24 cellular contexts compared by ENCODE assay signal in the genomic region with DNA sequence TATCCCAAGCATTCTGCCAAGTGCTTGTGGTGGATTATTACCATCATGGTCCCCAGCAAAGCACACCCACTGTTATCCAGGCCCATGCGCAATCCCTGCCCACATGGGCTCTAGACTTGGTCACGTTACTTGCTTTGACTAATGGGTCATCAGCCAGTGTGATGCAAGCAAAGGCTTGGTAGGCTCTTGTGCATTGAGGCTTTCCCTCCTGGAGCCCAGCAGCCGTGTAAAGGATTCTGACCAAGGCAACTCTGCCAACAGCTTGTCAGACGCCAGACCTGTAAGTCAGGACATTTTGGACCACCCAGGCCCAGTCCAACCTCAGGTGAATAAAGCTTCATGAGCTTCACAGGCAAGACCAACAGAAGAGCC.
DNase-seq lines count a peak whose midpoint lies in the region; ATAC-seq, FAIRE-seq and TF ChIP-seq lines count a peak whose summit lies in the region.
"Had no signal": no experiment of that assay in that cellular context is flagged by ENCODE, and none has a peak within 500 bp of the region (broad histone marks: within the 10 kb centered on the region; RNA-seq: fewer than 3 reads in every experiment).

No MANE protein-coding gene starts in this region.

- H3K36me3 ChIP-seq in right atrium auricular region (no peaks in the 10 kb centered on the region), K562 (ENCODE audit: control insufficient read depth, insufficient read depth, low read length) (no peaks in the 10 kb centered on the region), lower lobe of right lung (no peaks in the 10 kb centered on the region)
- no peaks in the 10 kb centered on the region for H3K36me3 ChIP-seq in CD8-positive, alpha-beta memory T cell (ENCODE audit: insufficient read depth, low read length)
- H3K36me3 ChIP-seq: BE2C; BLaER1 treated with 17β-estradiol and CSF1 and Interleukin-3, amounts not matched to agents 10 nM and 100 nM had no signal

- H3K27me3 ChIP-seq in right atrium auricular region = no peaks in the 10 kb centered on the region
- peaks cover 26 to 59% of the 10 kb centered on the region in 2 experiments for H3K27me3 ChIP-seq in K562 (ENCODE audit: control insufficient read depth in 2 of 2, insufficient read depth in 2 of 2, low read length in 2 of 2)
- no peaks in the 10 kb centered on the region for H3K27me3 ChIP-seq in lower lobe of right lung (ENCODE audit: low read depth)
- H3K27me3 ChIP-seq in CD8-positive, alpha-beta memory T cell (ENCODE audit: insufficient read depth, low read length, poor library complexity, severe bottlenecking) = no peaks in the 10 kb centered on the region
- H3K27me3 ChIP-seq: BE2C; BLaER1 treated with 17β-estradiol and CSF1 and Interleukin-3, amounts not matched to agents 10 nM and 100 nM had no signal

- H4K20me1 ChIP-seq in K562 (replicated peaks; ENCODE audit: control insufficient read depth, insufficient read depth, low read length) = 0 out of 2 replicates have a peak, but pooled peaks cover 4% of the 10 kb centered on the region
- H4K20me1 ChIP-seq: BLaER1 treated with 17β-estradiol and CSF1 and Interleukin-3, amounts not matched to agents 10 nM and 100 nM had no signal

- H3K4me3 Mint-ChIP-seq in CD8-positive, alpha-beta memory T cell = no peak overlapping the region
- H3K4me3 Mint-ChIP-seq: CD14-positive monocyte; CD4-positive, alpha-beta T cell; H9 had no signal

- H3K4me2 ChIP-seq in K562 (ENCODE audit: insufficient read depth, low read length) = no peak overlapping the region
- H3K4me2 ChIP-seq: A549 had no signal

- no peak overlapping the region for H3K27ac ChIP-seq in right atrium auricular region
- H3K27ac ChIP-seq in K562 (ENCODE audit: extremely low read depth, low read depth, low read length) = no peak overlapping the region
- H3K27ac ChIP-seq in lower lobe of right lung = no peak overlapping the region
- no peak overlapping the region for H3K27ac ChIP-seq in CD8-positive, alpha-beta memory T cell (ENCODE audit: low read depth, low read length)
- H3K27ac ChIP-seq: A549; BLaER1 treated with 17β-estradiol and CSF1 and Interleukin-3, amounts not matched to agents 10 nM and 100 nM; GM23248 had no signal

- no peak overlapping the region for H2AFZ ChIP-seq in K562 (ENCODE audit: low read depth, low read length)
- H2AFZ ChIP-seq: GM23248 had no signal

- FAIRE-seq in K562 (lab: Jason Lieb, UNC) = no peak
- FAIRE-seq: A549, GM12878, GM19239 had no signal

- no peak for TF ChIP-seq CTCF in right atrium auricular region (IDR thresholded peaks at IDR 0.05)
- no peak for TF ChIP-seq CTCF in K562 (IDR thresholded peaks at IDR 0.05 in 2 of 3, conservative IDR thresholded peaks at IDR 0.05 in 1 of 3; ENCODE audit: insufficient read depth in 2 of 3, low read depth in 1 of 3, low read length in 3 of 3)
- TF ChIP-seq CTCF in lower lobe of right lung (IDR thresholded peaks at IDR 0.05) = no peak

- H3K79me2 ChIP-seq in K562 (ENCODE audit: control insufficient read depth, insufficient read depth, low read length) = no peaks in the 10 kb centered on the region

- BruUV-seq in K562 (replicated peaks; lab: Mats Ljungman, UMichigan) = no TSS peak

- CTCF ChIA-PET in K562 (lab: Yijun Ruan, JAX; ENCODE audit: low intra/inter-chr PET ratio) = no interaction called here
- CTCF ChIA-PET in CD8-positive, alpha-beta memory T cell (lab: Charles Lee) = no interaction called here

- TF ChIP-seq RAD21 in K562 (CRISPR knock-in tag; conservative IDR thresholded peaks at IDR 0.05 in 1 of 2, IDR thresholded peaks at IDR 0.05 in 1 of 2) = no peak

- in situ Hi-C loops in K562 (cut with MboI) = no loop called here

- intact Hi-C loops in left ventricle myocardium superior (cut with micrococcal nuclease) (no loop called here), K562 (cut with micrococcal nuclease) (no loop called here), lower lobe of right lung (cut with DNase I) (no loop called here)

- TF ChIP-seq EP300 in K562 (IDR thresholded peaks at IDR 0.05; ENCODE audit: low read length) = no peak

- H3K9me3 ChIP-seq in right atrium auricular region = no peaks in the 10 kb centered on the region
- H3K9me3 ChIP-seq in K562 (replicated peaks; ENCODE audit: control insufficient read depth, insufficient read depth, low read depth, low read length) = no peaks in the 10 kb centered on the region
- no peaks in the 10 kb centered on the region for H3K9me3 ChIP-seq in lower lobe of right lung
- H3K9me3 ChIP-seq in CD8-positive, alpha-beta memory T cell (ENCODE audit: low read length) = no peaks in the 10 kb centered on the region
- H3K9me3 ChIP-seq: A549, BE2C, Caco-2 had no signal

- H3K9me1 ChIP-seq in K562 (ENCODE audit: control insufficient read depth, insufficient read depth, low read length) = no peaks in the 10 kb centered on the region

- WGBS in K562 (ENCODE audit: insufficient coverage, low coverage, missing lambda C conversion rate) = 9% methylated on average over 4 of the region's 4 CpGs

- no peaks in the 10 kb centered on the region for H3K4me1 ChIP-seq in right atrium auricular region
- H3K4me1 ChIP-seq in K562 (replicated peaks in 1 of 2; ENCODE audit: control insufficient read depth in 2 of 2, insufficient read depth in 2 of 2, low read length in 2 of 2) = no peaks in the 10 kb centered on the region
- no peaks in the 10 kb centered on the region for H3K4me1 ChIP-seq in lower lobe of right lung
- H3K4me1 ChIP-seq in CD8-positive, alpha-beta memory T cell (ENCODE audit: insufficient read depth, low read length) = no peaks in the 10 kb centered on the region
- H3K4me1 ChIP-seq: A549, Caco-2 had no signal

- no peak overlapping the region for H3K9ac ChIP-seq in K562 (ENCODE audit: insufficient read depth in 1 of 2, low read depth in 2 of 2, low read length in 2 of 2)
- H3K9ac ChIP-seq: BLaER1 treated with 17β-estradiol and CSF1 and Interleukin-3, amounts not matched to agents 10 nM and 100 nM; GM23248 had no signal

- H3K36me3 Mint-ChIP-seq in CD8-positive, alpha-beta memory T cell = no peaks in the 10 kb centered on the region
- H3K36me3 Mint-ChIP-seq: CD14-positive monocyte had no signal

- DNase-seq in right atrium auricular region (ENCODE audit: low spot score) = peak; percentile 48
- DNase-seq in left ventricle myocardium superior = no peak
- no peak for DNase-seq in K562 (ENCODE audit: extremely low read depth in 1 of 4, low spot score in 3 of 4)
- peak; percentile 17 for DNase-seq in islet precursor cell
- DNase-seq in lower lobe of right lung = no peak
- no peak for DNase-seq in NCI-H2107 (lab: John Stamatoyannopoulos, UW)
- no peak for DNase-seq in CD8-positive, alpha-beta memory T cell
- DNase-seq: 8988T; ACHN; AML-193; BE2C; Caco-2; CD4-positive, alpha-beta T cell; DMS79; EL; GDM1; GM23248; H9 had no signal

- no peak overlapping the region for H3K4me3 ChIP-seq in right atrium auricular region
- no peak overlapping the region for H3K4me3 ChIP-seq in K562
- H3K4me3 ChIP-seq in lower lobe of right lung = no peak overlapping the region
- H3K4me3 ChIP-seq in CD8-positive, alpha-beta memory T cell (ENCODE audit: low read length) = no peak overlapping the region
- H3K4me3 ChIP-seq: A549; BLaER1 treated with 17β-estradiol and CSF1 and Interleukin-3, amounts not matched to agents 10 nM and 100 nM; GM12878; GM23248 had no signal

- no peaks in the 10 kb centered on the region for H3K9me3 Mint-ChIP-seq in CD8-positive, alpha-beta memory T cell
- H3K9me3 Mint-ChIP-seq: CD4-positive, alpha-beta T cell; H9 had no signal

- peaks cover 6% of the 10 kb centered on the region in 2 donors for H3K27me3 Mint-ChIP-seq in CD8-positive, alpha-beta memory T cell

- H3K4me1 Mint-ChIP-seq in CD8-positive, alpha-beta memory T cell = no peaks in the 10 kb centered on the region
- H3K4me1 Mint-ChIP-seq: CD14-positive monocyte, H9 had no signal

- no peak overlapping the region for H3K27ac Mint-ChIP-seq in CD8-positive, alpha-beta memory T cell
- H3K27ac Mint-ChIP-seq: CD14-positive monocyte; CD4-positive, alpha-beta T cell had no signal

- no peak for TF ChIP-seq POLR2A in K562 (conservative IDR thresholded peaks at IDR 0.05)

- ATAC-seq in left ventricle myocardium superior = no peak
- peak; percentile 20; the same call in 1 of the 3 replicates for ATAC-seq in K562
- no peak for ATAC-seq in lower lobe of right lung
- ATAC-seq: A549, GM12878, HCT116 had no signal

- POLR2A ChIA-PET in K562 (lab: Yijun Ruan, JAX) = interaction anchor here (0.6 to 2.2 kb wide), 3 partner anchors 9 to 747 kb away, joined by 3 to 6 read pairs (median 5); no protein-coding TSS in a partner anchor
- POLR2A ChIA-PET in CD8-positive, alpha-beta memory T cell (lab: Charles Lee) = no interaction called here

TF ChIP-seq in K562, 482 proteins besides CTCF, POLR2A, EP300 and RAD21:
- no peak for TF ChIP-seq SAFB (IDR thresholded peaks at IDR 0.05; ENCODE audit: borderline replicate concordance, low read depth, low read length)
- TF ChIP-seq NRF1 (conservative IDR thresholded peaks at IDR 0.05 in 1 of 2, IDR thresholded peaks at IDR 0.05 in 1 of 2) = peak; percentile 15 to 36; a peak in 1 of 4 replicates
- TF ChIP-seq ESRRB (CRISPR knock-in tag; IDR thresholded peaks at IDR 0.05; ENCODE audit: borderline replicate concordance) = no peak
- TF ChIP-seq, protein P1, sequence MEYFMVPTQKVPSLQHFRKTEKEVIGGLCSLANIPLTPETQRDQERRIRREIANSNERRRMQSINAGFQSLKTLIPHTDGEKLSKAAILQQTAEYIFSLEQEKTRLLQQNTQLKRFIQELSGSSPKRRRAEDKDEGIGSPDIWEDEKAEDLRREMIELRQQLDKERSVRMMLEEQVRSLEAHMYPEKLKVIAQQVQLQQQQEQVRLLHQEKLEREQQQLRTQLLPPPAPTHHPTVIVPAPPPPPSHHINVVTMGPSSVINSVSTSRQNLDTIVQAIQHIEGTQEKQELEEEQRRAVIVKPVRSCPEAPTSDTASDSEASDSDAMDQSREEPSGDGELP (CRISPR knock-in tag; IDR thresholded peaks at IDR 0.05; ENCODE audit: borderline replicate concordance) = no peak
- TF ChIP-seq, protein P2, sequence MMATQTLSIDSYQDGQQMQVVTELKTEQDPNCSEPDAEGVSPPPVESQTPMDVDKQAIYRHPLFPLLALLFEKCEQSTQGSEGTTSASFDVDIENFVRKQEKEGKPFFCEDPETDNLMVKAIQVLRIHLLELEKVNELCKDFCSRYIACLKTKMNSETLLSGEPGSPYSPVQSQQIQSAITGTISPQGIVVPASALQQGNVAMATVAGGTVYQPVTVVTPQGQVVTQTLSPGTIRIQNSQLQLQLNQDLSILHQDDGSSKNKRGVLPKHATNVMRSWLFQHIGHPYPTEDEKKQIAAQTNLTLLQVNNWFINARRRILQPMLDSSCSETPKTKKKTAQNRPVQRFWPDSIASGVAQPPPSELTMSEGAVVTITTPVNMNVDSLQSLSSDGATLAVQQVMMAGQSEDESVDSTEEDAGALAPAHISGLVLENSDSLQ (IDR thresholded peaks at IDR 0.05) = no peak

Comparison
In these comparisons a context has a peak if more than half of its experiments do, and no peak if none do; other contexts are left out.
1. DNase-seq: peak in right atrium auricular region (single experiment) and islet precursor cell (single experiment); none in left ventricle myocardium superior (single experiment), K562 (0 of 4), lower lobe of right lung (single experiment), NCI-H2107 (single experiment) and CD8-positive, alpha-beta memory T cell (0 of 5).